Comparison of ENCODE assay signal across 26 cellular contexts in the genomic region with DNA sequence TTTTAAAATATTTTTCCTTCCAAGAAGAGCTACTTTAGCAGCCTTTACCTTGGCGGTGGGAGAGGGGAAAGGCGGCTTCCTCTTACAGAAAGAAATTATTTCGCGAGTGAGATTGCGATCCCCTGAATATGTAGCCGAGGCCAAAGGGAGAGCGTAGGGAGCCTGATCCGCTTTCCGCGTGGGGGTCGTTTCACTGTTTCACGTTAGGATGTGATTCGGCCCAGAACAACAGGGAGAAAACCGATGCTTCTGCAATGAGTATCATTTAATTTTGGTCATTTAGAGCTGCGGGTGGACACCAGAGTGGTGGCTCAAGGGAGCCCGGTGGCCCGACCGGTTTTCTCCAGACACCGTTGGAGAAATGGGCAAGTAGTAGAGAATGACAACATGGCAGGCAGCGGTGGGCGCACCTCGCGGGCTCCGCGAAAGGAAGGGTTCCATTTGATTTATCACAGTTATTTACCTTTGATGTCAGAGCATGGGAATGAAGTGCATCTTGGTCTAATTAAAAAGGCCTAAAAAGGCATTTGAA. TPM values are rescaled to one million over a fixed set of nuclear protein-coding genes. Genes with fewer than 3 reads are reported as not detected.
DNase-seq lines count a peak whose midpoint lies in the region; ATAC-seq lines count a peak whose summit lies in the region.
"Had no signal": no experiment of that assay in that cellular context is flagged by ENCODE, and none has a peak within 500 bp of the region (broad histone marks: within the 10 kb centered on the region; RNA-seq: fewer than 3 reads in every experiment).

No MANE protein-coding gene starts in this region.

- no peak overlapping the region for H2BK5ac ChIP-seq in trophoblast cell (ENCODE audit: low read depth, low read length, poor library complexity)

- peak; percentile 7 for DNase-seq in DMS53 (lab: John Stamatoyannopoulos, UW)
- no peak for DNase-seq in DMS53 treated with DMSO at 0.1 percent for 48 hours (lab: John Stamatoyannopoulos, UW; ENCODE audit: unreplicated experiment)
- no peak for DNase-seq in SK-N-MC (ENCODE audit: low read depth, low spot score)
- peak in 1 of 2 donors; percentile 16 for DNase-seq in trophoblast cell
- no peak for DNase-seq in hypothalamus (lab: John Stamatoyannopoulos, UW)
- no peak for DNase-seq in NCI-H187 treated with DMSO at 0.1 percent for 48 hours (lab: John Stamatoyannopoulos, UW)
- DNase-seq: activated CD4-positive, CD25-positive, alpha-beta regulatory T cell; activated CD8-positive, alpha-beta T cell treated with anti-CD3 and anti-CD28 coated beads, Interleukin-2, amount 10 ng/mL, durations not matched to agents 7 days and 5 days; activated naive CD4-positive, alpha-beta T cell treated with anti-CD3 and anti-CD28 coated beads, Interleukin-2, amount 10 ng/mL, durations not matched to agents 7 days and 5 days; activated T-cell treated with anti-CD3 and anti-CD28 coated beads, Interleukin-2, amount 50 U/mL, for 1 hour; AML-193; Caco-2; cerebellar nuclear complex; effector CD8-positive, alpha-beta T cell; EL; NCI-H1930; NCI-H345; NK-92 treated with Interleukin-12 subunit alpha and Interleukin-12 subunit beta, amount 100 ng/mL, for 24 hours had no signal

- no peak for ATAC-seq in GM18498 (IDR thresholded peaks at IDR 0.05; ENCODE audit: unreplicated experiment)
- ATAC-seq: activated CD8-positive, alpha-beta T cell treated with anti-CD3 and anti-CD28 coated beads, Interleukin-2, amount 10 ng/mL, durations not matched to agents 7 days and 5 days; gastroesophageal sphincter had no signal

- peak overlapping the region; percentile 14 for H3K4me2 ChIP-seq in trophoblast cell (ENCODE audit: low read length)
- H3K4me2 ChIP-seq: KMS-11 had no signal

- no peak overlapping the region for H2AK5ac ChIP-seq in trophoblast cell (ENCODE audit: low read length)

- H4K12ac ChIP-seq in trophoblast cell (ENCODE audit: low read depth, low read length), result no peak overlapping the region

- no peaks in the 10 kb centered on the region for H3K79me2 ChIP-seq in trophoblast cell (ENCODE audit: control insufficient read depth, insufficient read depth, low read length, poor library complexity)

- H3K9ac ChIP-seq in SK-N-MC (ENCODE audit: insufficient read length) (no peak overlapping the region), iPS-15b (ENCODE audit: low read depth, low read length) (no peak overlapping the region), trophoblast cell (ENCODE audit: low read length) (no peak overlapping the region)
- H3K9ac ChIP-seq: KMS-11, SK-N-SH had no signal

- H3K9me3 ChIP-seq in SK-N-MC (ENCODE audit: low read depth, low read length) (no peaks in the 10 kb centered on the region), iPS-15b (ENCODE audit: control insufficient read depth, insufficient read depth, low read length) (no peaks in the 10 kb centered on the region), trophoblast cell (ENCODE audit: insufficient read depth, low read depth, low read length) (peaks cover 10% of the 10 kb centered on the region)
- H3K9me3 ChIP-seq: Caco-2, esophagus muscularis mucosa, gastroesophageal sphincter, neutrophil, SK-N-SH had no signal

- no peak overlapping the region for H4K91ac ChIP-seq in trophoblast cell (ENCODE audit: low read depth, low read length)

- H3K27ac ChIP-seq in SK-N-MC (no peak overlapping the region), trophoblast cell (ENCODE audit: low read depth, low read length) (no peak overlapping the region)
- H3K27ac ChIP-seq: 22Rv1, esophagus muscularis mucosa, gastroesophageal sphincter, KMS-11, neutrophil had no signal

- no peak overlapping the region for H3K18ac ChIP-seq in trophoblast cell (ENCODE audit: low read length)

- H2BK12ac ChIP-seq in trophoblast cell (ENCODE audit: low read length), result no peak overlapping the region

- no peak overlapping the region for H3K4ac ChIP-seq in trophoblast cell (ENCODE audit: low read depth, low read length)

- peaks cover 21% of the 10 kb centered on the region for H3K4me1 ChIP-seq in iPS-15b (ENCODE audit: control insufficient read depth, insufficient read depth, low read length)
- H3K4me1 ChIP-seq in trophoblast cell (ENCODE audit: control insufficient read depth in 1 of 2, insufficient read depth in 2 of 2, low read length in 2 of 2), result peaks cover 8 to 17% of the 10 kb centered on the region in 2 experiments
- H3K4me1 ChIP-seq: Caco-2 had no signal

- no peak overlapping the region for H2BK120ac ChIP-seq in trophoblast cell (ENCODE audit: insufficient read depth, low read length, poor library complexity)

- no peak overlapping the region for H3K23ac ChIP-seq in trophoblast cell (ENCODE audit: low read length)

- WGBS in trophoblast cell (ENCODE audit: extremely low coverage, insufficient coverage, insufficient read length), result no CpG with 5 or more reads among the region's 25 CpGs

- H4K8ac ChIP-seq in trophoblast cell (ENCODE audit: low read depth, low read length), result no peak overlapping the region

- H3K4me3 ChIP-seq in SK-N-MC (peak overlapping the region; percentile 72), iPS-15b (ENCODE audit: low read depth, low read length) (peak overlapping the region; percentile 47), trophoblast cell (ENCODE audit: low read depth, low read length) (no peak overlapping the region)

- H3K36me3 ChIP-seq in SK-N-MC (ENCODE audit: insufficient read depth, low read length) (no peaks in the 10 kb centered on the region), iPS-15b (ENCODE audit: control insufficient read depth, insufficient read depth, low read length) (peaks cover 6% of the 10 kb centered on the region), trophoblast cell (ENCODE audit: control insufficient read depth in 1 of 2, insufficient read depth in 2 of 2, low read length in 2 of 2) (no peaks in the 10 kb centered on the region)
- H3K36me3 ChIP-seq: esophagus muscularis mucosa, gastroesophageal sphincter, neutrophil had no signal

- peaks cover 70% of the 10 kb centered on the region for H3K27me3 ChIP-seq in iPS-15b (ENCODE audit: control insufficient read depth, insufficient read depth, low read length)
- peaks cover 40% of the 10 kb centered on the region for H3K27me3 ChIP-seq in trophoblast cell (ENCODE audit: insufficient read depth, low read length)

- no peak overlapping the region for H3K14ac ChIP-seq in trophoblast cell (ENCODE audit: low read length)

- no peaks in the 10 kb centered on the region for H3K79me1 ChIP-seq in trophoblast cell (ENCODE audit: low read length)

- H2AFZ ChIP-seq in trophoblast cell (ENCODE audit: insufficient read depth, low read length, poor library complexity), result no peak overlapping the region

RNA-seq across cellular contexts. Expression of a gene that starts 1.8 kb away (rescaled TPM):
- 2.3 and 2.5 TPM in 2 replicates for polyA plus RNA-seq in trophoblast cell (2013)
